Comparison of ENCODE assay signal across 25 cellular contexts in the genomic region with DNA sequence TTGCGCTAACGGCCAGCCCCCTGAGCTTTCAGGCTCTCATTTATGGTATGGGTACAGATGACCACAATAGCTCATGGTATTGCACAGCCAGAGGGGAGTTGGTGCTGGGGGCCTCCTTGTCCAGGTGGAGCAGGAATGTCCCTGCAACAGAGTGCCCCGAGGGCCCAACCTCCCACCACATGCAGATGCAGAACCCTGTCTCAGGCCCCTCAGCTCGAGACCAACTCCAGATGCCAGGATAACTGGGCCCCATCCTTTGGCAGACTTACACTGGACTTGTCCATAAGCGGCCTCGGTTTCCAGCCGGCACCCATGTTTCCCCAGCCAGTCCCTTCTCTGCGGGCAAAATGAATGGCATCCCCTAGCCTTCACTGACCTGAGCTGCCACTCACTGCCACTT.
"Had no signal": no experiment of that assay in that cellular context is flagged by ENCODE, and none has a peak within 500 bp of the region (broad histone marks: within the 10 kb centered on the region; RNA-seq: fewer than 3 reads in every experiment).

No MANE protein-coding gene starts in this region.

- H3K27ac ChIP-seq: foreskin keratinocyte, right lobe of liver, stomach, suprapubic skin, tibial nerve, uterus had no signal

- H3K9me3 ChIP-seq: body of pancreas, prostate gland, right lobe of liver, stomach, suprapubic skin, tibial nerve, uterus had no signal

- H3K27me3 ChIP-seq: body of pancreas, foreskin keratinocyte, right lobe of liver, uterus had no signal

- H3K4me3 ChIP-seq: body of pancreas, cardiac muscle cell, prostate gland, right lobe of liver, stomach, suprapubic skin, tibial nerve, uterus had no signal

- ATAC-seq: activated CD4-positive, alpha-beta T cell treated with anti-CD3 and anti-CD28 coated beads for 36 hours; activated T-cell treated with anti-CD3 and anti-CD28 coated beads, Interleukin-2, amount 50 U/mL, for 4 hours; foreskin keratinocyte; naive thymus-derived CD4-positive, alpha-beta T cell; stimulated activated memory B cell treated with anti-CD40 and anti-IgM and Interleukin-4, amounts not matched to agents 10 μg/mL and 1 μg/mL and 100 μg/mL, for 72 hours had no signal

- H3K36me3 ChIP-seq: cardiac muscle cell, prostate gland, right lobe of liver, stomach, suprapubic skin, tibial nerve, uterus had no signal

- DNase-seq: activated B cell treated with CpG ODN at 0.5 μM for 24 hours; activated CD4-positive, alpha-beta T cell treated with anti-CD3 and anti-CD28 coated beads for 36 hours; activated CD4-positive, alpha-beta T cell treated with anti-CD3 and anti-CD28 coated beads, Interleukin-2, amount 50 U/mL, for 48 hours; activated CD8-positive, alpha-beta memory T cell treated with anti-CD3 and anti-CD28 coated beads, Interleukin-2, amount 50 U/mL, for 48 hours; activated naive CD4-positive, alpha-beta T cell treated with anti-CD3 and anti-CD28 coated beads, Interleukin-2, amount 50 U/mL, for 16 hours; activated T-cell treated with anti-CD3 and anti-CD28 coated beads, Interleukin-2, amount 50 U/mL, for 4 hours; anterior cingulate cortex; body of pancreas; dermis blood vessel endothelial cell; effector CD8-positive, alpha-beta T cell; foreskin keratinocyte; hippocampal formation; mesendoderm; naive thymus-derived CD4-positive, alpha-beta T cell; right lobe of liver; small intestine; stimulated activated CD4-positive, alpha-beta T cell treated with anti-CD3 and anti-CD28 coated beads, Interleukin-15, amount 100 ng/mL, for 24 hours; stomach; T-helper 1 cell; uterus had no signal
